In the genomic region with DNA sequence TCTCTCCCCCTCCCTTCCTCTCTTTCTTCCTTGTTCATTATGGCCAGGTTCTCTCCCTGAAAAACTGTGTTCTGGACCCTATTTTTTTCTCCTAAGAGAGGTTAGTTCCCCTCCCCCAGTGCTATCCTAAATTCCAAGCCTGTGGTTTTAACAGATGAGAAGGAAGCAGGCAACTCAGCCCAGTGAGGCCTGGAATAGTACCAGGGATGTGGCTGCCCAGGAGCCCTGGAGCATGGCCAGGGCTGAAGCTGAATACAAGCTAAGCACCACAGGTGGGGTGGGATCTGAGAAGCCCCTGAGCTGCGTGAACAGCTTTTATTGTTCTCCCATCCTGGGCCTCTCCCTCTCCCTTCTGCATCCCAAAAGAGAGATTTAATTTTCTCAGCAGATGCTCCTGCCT, we compare ENCODE assay signal across 36 cellular contexts.
"Had no signal": no experiment of that assay in that cellular context is flagged by ENCODE, and none has a peak within 500 bp of the region (broad histone marks: within the 10 kb centered on the region; RNA-seq: fewer than 3 reads in every experiment).

No MANE protein-coding gene starts in this region.

- H3K4me1 ChIP-seq: SJCRH30 had no signal

- H3K27ac ChIP-seq: brain microvascular endothelial cell, SJCRH30, SK-N-MC, WERI-Rb-1 had no signal

- H3K27me3 ChIP-seq: brain microvascular endothelial cell, SJCRH30 had no signal

- H3K36me3 Mint-ChIP-seq: activated CD8-positive, alpha-beta memory T cell treated with anti-CD3 and anti-CD28 coated beads, Interleukin-2, amount 10 ng/mL, durations not matched to agents 7 days and 5 days; activated naive CD8-positive, alpha-beta T cell treated with anti-CD3 and anti-CD28 coated beads for 36 hours had no signal

- FAIRE-seq: colon had no signal

- H3K36me3 ChIP-seq: brain microvascular endothelial cell, SJCRH30, WERI-Rb-1 had no signal

- H3K4me3 ChIP-seq: SJCRH30, SK-N-MC had no signal

- H3K4me3 Mint-ChIP-seq: activated CD4-positive, alpha-beta memory T cell treated with anti-CD3 and anti-CD28 coated beads, Interleukin-2, amount 10 ng/mL, durations not matched to agents 7 days and 5 days; activated CD8-positive, alpha-beta memory T cell treated with anti-CD3 and anti-CD28 coated beads, Interleukin-2, amount 10 ng/mL, durations not matched to agents 7 days and 5 days; activated naive CD8-positive, alpha-beta T cell treated with anti-CD3 and anti-CD28 coated beads for 36 hours; activated T-cell treated with anti-CD3 and anti-CD28 coated beads, Interleukin-2, amount 50 U/mL, for 72 hours; activated T-helper 17 cell treated with anti-CD3 and anti-CD28 coated beads, Interleukin-2, amount 50 U/mL, for 72 hours had no signal

- H3K9me3 ChIP-seq: SJCRH30 had no signal

- H3K27ac Mint-ChIP-seq: activated CD4-positive, alpha-beta memory T cell treated with anti-CD3 and anti-CD28 coated beads, Interleukin-2, amount 10 ng/mL, durations not matched to agents 7 days and 5 days; activated CD8-positive, alpha-beta memory T cell treated with anti-CD3 and anti-CD28 coated beads, Interleukin-2, amount 10 ng/mL, durations not matched to agents 7 days and 5 days; activated naive CD8-positive, alpha-beta T cell treated with anti-CD3 and anti-CD28 coated beads for 36 hours; activated T-cell treated with anti-CD3 and anti-CD28 coated beads, Interleukin-2, amount 50 U/mL, for 72 hours; activated T-helper 17 cell treated with anti-CD3 and anti-CD28 coated beads, Interleukin-2, amount 50 U/mL, for 72 hours had no signal

- DNase-seq: activated CD4-positive, alpha-beta memory T cell treated with anti-CD3 and anti-CD28 coated beads, Interleukin-2, amount 10 ng/mL, durations not matched to agents 7 days and 5 days; activated CD4-positive, alpha-beta T cell treated with anti-CD3 and anti-CD28 coated beads for 1 hour; activated CD4-positive, alpha-beta T cell treated with anti-CD3 and anti-CD28 coated beads for 48 hours; activated CD4-positive, CD25-positive, alpha-beta regulatory T cell; activated CD8-positive, alpha-beta memory T cell treated with anti-CD3 and anti-CD28 coated beads for 24 hours; activated CD8-positive, alpha-beta memory T cell treated with anti-CD3 and anti-CD28 coated beads, Interleukin-2, amount 10 ng/mL, durations not matched to agents 7 days and 5 days; activated effector memory CD4-positive, alpha-beta T cell treated with anti-CD3 and anti-CD28 coated beads, Interleukin-2, amount 50 U/mL, for 16 hours; activated naive CD4-positive, alpha-beta T cell; activated naive CD4-positive, alpha-beta T cell treated with anti-CD3 and anti-CD28 coated beads, Interleukin-2, amount 50 U/mL, for 16 hours; activated naive CD8-positive, alpha-beta T cell treated with anti-CD3 and anti-CD28 coated beads for 36 hours; activated T-cell treated with anti-CD3 and anti-CD28 coated beads, Interleukin-2, amount 50 U/mL, for 1 hour; activated T-cell treated with anti-CD3 and anti-CD28 coated beads, Interleukin-2, amount 50 U/mL, for 72 hours; amniotic stem cell; aorta; brain microvascular endothelial cell; central memory CD4-positive, alpha-beta T cell; Karpas-422; KBM-7; NCI-H1105; NCI-H1417 treated with DMSO at 0.1 percent for 48 hours; NCI-H187 treated with DMSO at 0.1 percent for 48 hours; NCI-H2081 treated with DMSO at 0.1 percent for 48 hours; NCI-H226; NCI-H446 treated with DMSO at 0.1 percent for 48 hours; NCI-H524; NCI-H69; NCI-H82; NK-92 treated with Interleukin-12 subunit alpha and Interleukin-12 subunit beta, amount 100 ng/mL, for 24 hours; OCI-M1; SHP77; SJCRH30; T1000; WERI-Rb-1 had no signal

- H3K27me3 Mint-ChIP-seq: activated CD4-positive, alpha-beta memory T cell treated with anti-CD3 and anti-CD28 coated beads, Interleukin-2, amount 10 ng/mL, durations not matched to agents 7 days and 5 days; activated CD8-positive, alpha-beta memory T cell treated with anti-CD3 and anti-CD28 coated beads, Interleukin-2, amount 10 ng/mL, durations not matched to agents 7 days and 5 days; activated naive CD8-positive, alpha-beta T cell treated with anti-CD3 and anti-CD28 coated beads for 36 hours; activated T-helper 17 cell treated with anti-CD3 and anti-CD28 coated beads, Interleukin-2, amount 50 U/mL, for 72 hours had no signal

- H3K4me1 Mint-ChIP-seq: activated CD4-positive, alpha-beta memory T cell treated with anti-CD3 and anti-CD28 coated beads, Interleukin-2, amount 10 ng/mL, durations not matched to agents 7 days and 5 days; activated CD8-positive, alpha-beta memory T cell treated with anti-CD3 and anti-CD28 coated beads, Interleukin-2, amount 10 ng/mL, durations not matched to agents 7 days and 5 days; activated naive CD8-positive, alpha-beta T cell treated with anti-CD3 and anti-CD28 coated beads for 36 hours; activated T-helper 17 cell treated with anti-CD3 and anti-CD28 coated beads, Interleukin-2, amount 50 U/mL, for 72 hours had no signal
